ENCODE assay signal across 9 cellular contexts in the genomic region with DNA sequence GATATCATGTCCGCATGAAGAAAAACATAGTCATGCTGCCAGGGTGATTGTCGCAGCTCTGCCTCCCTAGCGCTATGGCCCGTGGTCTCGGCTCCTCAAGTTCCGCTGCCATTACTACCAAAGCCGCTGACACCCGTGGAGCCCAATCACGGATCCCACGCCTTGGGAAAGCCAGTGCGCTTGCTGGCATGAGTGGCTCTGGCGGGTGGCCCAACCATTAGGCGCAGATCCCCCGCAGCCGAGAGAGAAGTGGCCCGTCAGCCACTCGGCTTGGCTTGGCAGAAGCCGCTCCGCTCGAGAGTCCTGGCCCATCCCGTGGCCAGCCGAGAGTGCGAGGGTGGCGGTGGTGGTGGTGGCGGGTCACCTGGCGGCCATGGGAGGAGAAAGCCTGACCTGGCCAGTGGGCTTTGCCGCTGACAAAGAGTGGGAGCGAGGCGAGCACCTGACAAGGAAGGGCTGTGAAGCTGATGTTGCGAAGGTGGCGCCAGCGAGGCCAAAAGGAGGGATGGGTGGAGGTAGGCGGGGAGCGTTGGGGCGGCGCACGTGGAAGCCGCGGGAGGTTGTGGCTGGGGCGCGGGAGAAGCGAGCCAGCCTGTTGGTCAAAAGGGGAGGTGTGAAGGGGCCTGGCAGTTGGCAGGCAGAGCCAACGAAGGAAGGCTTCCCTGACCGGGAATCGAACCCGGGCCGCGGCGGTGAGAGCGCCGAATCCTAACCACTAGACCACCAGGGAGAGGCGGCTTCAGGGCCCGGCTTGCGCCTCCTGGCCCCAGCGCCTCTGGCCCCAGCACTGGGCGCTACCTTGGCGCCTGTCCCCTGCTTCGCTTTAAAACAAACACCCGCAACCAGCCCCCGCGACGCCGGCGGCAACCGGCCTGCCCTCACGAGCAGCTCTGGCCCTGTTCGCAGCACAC. TPM values are rescaled to one million over a fixed set of nuclear protein-coding genes. Genes with fewer than 3 reads are reported as not detected.
DNase-seq lines count a peak whose midpoint lies in the region; ATAC-seq and TF ChIP-seq lines count a peak whose summit lies in the region.
"Not testable (repeated sequence)": the region's sequence is repeated elsewhere in the genome, so short reads cannot be mapped to it uniquely, and the experiment has no call there.
"Had no signal": no experiment of that assay in that cellular context is flagged by ENCODE, and none has a peak within 500 bp of the region (broad histone marks: within the 10 kb centered on the region; RNA-seq: fewer than 3 reads in every experiment).

No MANE protein-coding gene starts in this region.

- CTCF ChIA-PET in activated B cell treated with CpG ODN at 0.5 μM for 24 hours (lab: Charles Lee): not testable (repeated sequence)

- H3K4me1 Mint-ChIP-seq in activated B cell treated with CpG ODN at 0.5 μM for 24 hours; activated naive CD8-positive, alpha-beta T cell treated with anti-CD3 and anti-CD28 coated beads, Interleukin-2, amount 50 U/mL, for 24 hours: not testable (repeated sequence)

- intact Hi-C loops in activated B cell treated with CpG ODN at 0.5 μM for 24 hours (cut with micrococcal nuclease): not testable (repeated sequence)

- not testable (repeated sequence) for H3K9me3 Mint-ChIP-seq in activated B cell treated with CpG ODN at 0.5 μM for 24 hours; activated naive CD8-positive, alpha-beta T cell treated with anti-CD3 and anti-CD28 coated beads, Interleukin-2, amount 50 U/mL, for 24 hours

- not testable (repeated sequence) for TF ChIP-seq CTCF in activated B cell treated with CpG ODN at 0.5 μM for 24 hours (IDR thresholded peaks at IDR 0.05)

- POLR2A ChIA-PET in activated B cell treated with CpG ODN at 0.5 μM for 24 hours (lab: Charles Lee): not testable (repeated sequence)

- H3K27ac Mint-ChIP-seq in activated B cell treated with CpG ODN at 0.5 μM for 24 hours; activated naive CD8-positive, alpha-beta T cell treated with anti-CD3 and anti-CD28 coated beads, Interleukin-2, amount 50 U/mL, for 24 hours: not testable (repeated sequence)

- H3K36me3 Mint-ChIP-seq in activated B cell treated with CpG ODN at 0.5 μM for 24 hours (ENCODE audit: low read depth); activated naive CD8-positive, alpha-beta T cell treated with anti-CD3 and anti-CD28 coated beads, Interleukin-2, amount 50 U/mL, for 24 hours (ENCODE audit: low read depth): not testable (repeated sequence)

- not testable (repeated sequence) for H3K27me3 Mint-ChIP-seq in activated B cell treated with CpG ODN at 0.5 μM for 24 hours; activated naive CD8-positive, alpha-beta T cell treated with anti-CD3 and anti-CD28 coated beads, Interleukin-2, amount 50 U/mL, for 24 hours

- H3K4me3 Mint-ChIP-seq in activated B cell treated with CpG ODN at 0.5 μM for 24 hours; activated naive CD8-positive, alpha-beta T cell treated with anti-CD3 and anti-CD28 coated beads, Interleukin-2, amount 50 U/mL, for 24 hours: not testable (repeated sequence)

- DNase-seq in activated B cell treated with CpG ODN at 0.5 μM for 24 hours: peak; percentile 59
- DNase-seq in activated naive CD8-positive, alpha-beta T cell treated with anti-CD3 and anti-CD28 coated beads, Interleukin-2, amount 50 U/mL, for 24 hours: peak; percentile 38
- DNase-seq in left lobe of liver (ENCODE audit: low spot score): peak; percentile 75
- DNase-seq in stimulated activated CD4-positive, alpha-beta T cell treated with anti-CD3 and anti-CD28 coated beads, Interleukin-1b, Interleukin-23, amount 100 ng/mL, for 48 hours: peak; percentile 15

- ATAC-seq in GM18502 (IDR thresholded peaks at IDR 0.05; ENCODE audit: poor library complexity, unreplicated experiment) (peak; percentile 68), GM19463 (IDR thresholded peaks at IDR 0.05; ENCODE audit: unreplicated experiment) (peak; percentile 63), HG02678 (IDR thresholded peaks at IDR 0.05; ENCODE audit: unreplicated experiment) (peak; percentile 66), HG03280 (IDR thresholded peaks at IDR 0.05; ENCODE audit: unreplicated experiment) (peak; percentile 61), activated B cell treated with CpG ODN at 0.5 μM for 24 hours (ENCODE audit: low read depth) (peak; percentile 47), left lobe of liver (peak; percentile 57)
- peak; percentile 80 for ATAC-seq in activated naive CD8-positive, alpha-beta T cell treated with anti-CD3 and anti-CD28 coated beads, Interleukin-2, amount 50 U/mL, for 24 hours

RNA-seq across cellular contexts. Expression of a gene that starts 51.1 kb away (rescaled TPM):
- total RNA-seq in activated B cell treated with CpG ODN at 0.5 μM for 24 hours (6.2 and 8.6 TPM in 2 replicates), left lobe of liver (4.0 TPM)
- total RNA-seq: endodermal cell had no signal

Comparison
In these comparisons a context has a peak if more than half of its experiments do, and no peak if none do; other contexts are left out.
1. Peak in every context shown above with its lines: DNase-seq and ATAC-seq.
2. DNase-seq: peak in every context shown above with its lines; median percentile 75 in left lobe of liver; 59 in activated B cell treated with CpG ODN at 0.5 μM for 24 hours; 38 in activated naive CD8-positive, alpha-beta T cell treated with anti-CD3 and anti-CD28 coated beads, Interleukin-2, amount 50 U/mL, for 24 hours; 15 in stimulated activated CD4-positive, alpha-beta T cell treated with anti-CD3 and anti-CD28 coated beads, Interleukin-1b, Interleukin-23, amount 100 ng/mL, for 48 hours.